Comparison of ENCODE assay signal across 19 cellular contexts in genomic region chr2:218821605-218822211, GRCh38. TPM values are rescaled to one million over a fixed set of nuclear protein-coding genes. Genes with fewer than 3 reads are reported as not detected.
A peak's percentile ranks its signal among the peaks of the same experiment; 100 is the strongest.
DNase-seq lines count a peak whose midpoint lies in the region; ATAC-seq and TF ChIP-seq lines count a peak whose summit lies in the region.
"Had no signal": no experiment of that assay in that cellular context is flagged by ENCODE, and none has a peak within 500 bp of the region (broad histone marks: within the 10 kb centered on the region; RNA-seq: fewer than 3 reads in every experiment).

No MANE protein-coding gene starts in this region.

- no peaks in the 10 kb centered on the region for H3K79me1 ChIP-seq in mesendoderm (ENCODE audit: low read length)

- CTCF ChIA-PET in CD4-positive, alpha-beta T cell (lab: Charles Lee) = no interaction called here

- no peak overlapping the region for H2BK120ac ChIP-seq in mesendoderm (ENCODE audit: low read depth, low read length)

- H3K18ac ChIP-seq in mesendoderm (ENCODE audit: low read length) = no peak overlapping the region

- POLR2A ChIA-PET in CD4-positive, alpha-beta T cell (lab: Charles Lee) = no interaction called here

- H4K5ac ChIP-seq in mesendoderm (ENCODE audit: low read length) = no peak overlapping the region

- no peak overlapping the region for H2AK5ac ChIP-seq in mesendoderm (ENCODE audit: low read length)

- no peak overlapping the region for H2BK5ac ChIP-seq in mesendoderm (ENCODE audit: low read length)

- no peak for TF ChIP-seq CTCF in right atrium auricular region (IDR thresholded peaks at IDR 0.05)
- TF ChIP-seq CTCF in psoas muscle (IDR thresholded peaks at IDR 0.05) = no peak
- TF ChIP-seq CTCF in upper lobe of right lung (IDR thresholded peaks at IDR 0.05) = no peak
- TF ChIP-seq CTCF in CD4-positive, alpha-beta T cell (IDR thresholded peaks at IDR 0.05) = no peak

- no peak overlapping the region for H3K27ac Mint-ChIP-seq in CD4-positive, alpha-beta T cell

- H3K27me3 ChIP-seq in right atrium auricular region (no peaks in the 10 kb centered on the region), mesendoderm (ENCODE audit: insufficient read depth, low read length, poor library complexity) (no peaks in the 10 kb centered on the region), psoas muscle (ENCODE audit: insufficient read depth in 3 of 3, low read length in 2 of 3) (no peaks in the 10 kb centered on the region), upper lobe of right lung (no peaks in the 10 kb centered on the region)
- H3K27me3 ChIP-seq in CD4-positive, alpha-beta T cell (ENCODE audit: control insufficient read depth, insufficient read depth, low read length) = no peaks in the 10 kb centered on the region

- H3K79me2 ChIP-seq in mesendoderm (ENCODE audit: control insufficient read depth, insufficient read depth, low read length) = no peaks in the 10 kb centered on the region

- no peak overlapping the region for H3K56ac ChIP-seq in mesendoderm (ENCODE audit: low read length)

- ATAC-seq in Right ventricle myocardium inferior (no peak), psoas muscle (no peak), upper lobe of right lung (peak; percentile 13), GM18858 (IDR thresholded peaks at IDR 0.05; ENCODE audit: unreplicated experiment) (no peak)
- ATAC-seq in CD4-positive, alpha-beta T cell (ENCODE audit: poor library complexity) = no peak
- ATAC-seq: GM12878, HCT116 had no signal

- no peak overlapping the region for H3K4me2 ChIP-seq in mesendoderm (ENCODE audit: low read length)

- H2BK15ac ChIP-seq in mesendoderm (replicated peaks; ENCODE audit: low read depth) = no peak overlapping the region

- no peak overlapping the region for H3K4ac ChIP-seq in mesendoderm (ENCODE audit: low read depth, low read length)

- no peaks in the 10 kb centered on the region for H3K9me3 ChIP-seq in right atrium auricular region
- no peaks in the 10 kb centered on the region for H3K9me3 ChIP-seq in psoas muscle
- no peaks in the 10 kb centered on the region for H3K9me3 ChIP-seq in upper lobe of right lung
- H3K9me3 ChIP-seq in CD4-positive, alpha-beta T cell (ENCODE audit: control insufficient read depth, low read length) = no peaks in the 10 kb centered on the region
- H3K9me3 ChIP-seq: BLaER1 treated with 17β-estradiol and CSF1 and Interleukin-3, amounts not matched to agents 10 nM and 100 nM had no signal

- no peaks in the 10 kb centered on the region for H3K4me1 ChIP-seq in right atrium auricular region
- H3K4me1 ChIP-seq in mesendoderm (ENCODE audit: control insufficient read depth, low read depth, low read length) = no peaks in the 10 kb centered on the region
- H3K4me1 ChIP-seq in psoas muscle = peaks cover 28% of the 10 kb centered on the region
- H3K4me1 ChIP-seq in upper lobe of right lung = no peaks in the 10 kb centered on the region

- H3K36me3 ChIP-seq in right atrium auricular region (no peaks in the 10 kb centered on the region), mesendoderm (ENCODE audit: control insufficient read depth, insufficient read depth, low read length) (no peaks in the 10 kb centered on the region), psoas muscle (ENCODE audit: insufficient read depth in 1 of 2, low read depth in 1 of 2) (peaks cover 0 to 9% of the 10 kb centered on the region in 2 donors), upper lobe of right lung (peaks cover 8% of the 10 kb centered on the region)
- H3K36me3 ChIP-seq: BLaER1 treated with 17β-estradiol and CSF1 and Interleukin-3, amounts not matched to agents 10 nM and 100 nM had no signal

- H3K27ac ChIP-seq in right atrium auricular region = no peak overlapping the region
- H3K27ac ChIP-seq in mesendoderm (ENCODE audit: low read depth, low read length) = no peak overlapping the region
- H3K27ac ChIP-seq in psoas muscle = peak overlapping the region; percentile 66
- H3K27ac ChIP-seq in upper lobe of right lung = peak overlapping the region; percentile 68
- no peak overlapping the region for H3K27ac ChIP-seq in CD4-positive, alpha-beta T cell (ENCODE audit: low read depth, low read length)
- H3K27ac ChIP-seq: 22Rv1, HL-60 had no signal

- no peaks in the 10 kb centered on the region for H3K4me1 Mint-ChIP-seq in CD4-positive, alpha-beta T cell (ENCODE audit: low read depth)
- H3K4me1 Mint-ChIP-seq: CD4-positive, alpha-beta memory T cell had no signal

- DNase-seq in right atrium auricular region (ENCODE audit: low spot score) (peak; percentile 57), Right ventricle myocardium inferior (ENCODE audit: missing footprints) (no peak), mesendoderm (peak; percentile 13), psoas muscle (no peak), upper lobe of right lung (no peak), hepatic stellate cell (ENCODE audit: low spot score) (no peak)
- DNase-seq in CD4-positive, alpha-beta T cell = no peak
- DNase-seq: AML-193; CD4-positive, alpha-beta memory T cell; DMS79 had no signal

- H3K4me3 Mint-ChIP-seq in CD4-positive, alpha-beta T cell = no peak overlapping the region
- H3K4me3 Mint-ChIP-seq: CD4-positive, alpha-beta memory T cell had no signal

- H3K27me3 Mint-ChIP-seq in CD4-positive, alpha-beta T cell = peaks cover 7% of the 10 kb centered on the region

- H3K4me3 ChIP-seq in right atrium auricular region (no peak overlapping the region), mesendoderm (ENCODE audit: low read length) (no peak overlapping the region), psoas muscle (no peak overlapping the region), upper lobe of right lung (no peak overlapping the region)
- H3K4me3 ChIP-seq: BLaER1 treated with 17β-estradiol and CSF1 and Interleukin-3, amounts not matched to agents 10 nM and 100 nM; GM12878 had no signal

- H3K9ac ChIP-seq in mesendoderm (ENCODE audit: low read length) = no peak overlapping the region

- WGBS in mesendoderm (ENCODE audit: extremely low coverage, insufficient coverage, low lambda C conversion rate) = no CpG with 5 or more reads among the region's 9 CpGs
- WGBS in psoas muscle, 3 donors = 34 to 61% (median 37%) methylated on average over 9 of the region's 9 CpGs

- intact Hi-C loops in Right ventricle myocardium inferior (cut with DNase I) = no loop called here
- intact Hi-C loops in psoas muscle (cut with DNase I) = no loop called here
- intact Hi-C loops in upper lobe of right lung (cut with DNase I) = no loop called here
- intact Hi-C loops in CD4-positive, alpha-beta T cell (cut with DNase I, micrococcal nuclease) = no loop called here

- no peak overlapping the region for H4K8ac ChIP-seq in mesendoderm (ENCODE audit: low read depth, low read length)

- H3K9me3 Mint-ChIP-seq in CD4-positive, alpha-beta T cell = no peaks in the 10 kb centered on the region
- H3K9me3 Mint-ChIP-seq: CD4-positive, alpha-beta memory T cell had no signal

- no peak overlapping the region for H3K23ac ChIP-seq in mesendoderm (ENCODE audit: low read length)

- no peaks in the 10 kb centered on the region for H3K36me3 Mint-ChIP-seq in CD4-positive, alpha-beta T cell (ENCODE audit: low read depth)
- H3K36me3 Mint-ChIP-seq: CD4-positive, alpha-beta memory T cell had no signal

RNA-seq across cellular contexts. Expression of gene PRKAG3, which starts 9.9 kb away (rescaled TPM):
- under 1 TPM in 1 of 2 donors, not detected in 1; 0.19 TPM for total RNA-seq in right atrium auricular region
- total RNA-seq in Right ventricle myocardium inferior = not detected
- polyA plus RNA-seq in mesendoderm (2013, experiment 1 of 2) = not detected
- not detected for polyA plus RNA-seq in mesendoderm (2013, experiment 2 of 2)
- total RNA-seq in psoas muscle = 100 to 1,000 TPM in 1 of 4 donors, 10 to 100 TPM in 3; 22.0 to 187 (median 59.9) TPM
- 10 to 100 TPM in 2 of 3 donors, 1 to 10 TPM in 1; 9.2 to 60.2 (median 58.5) TPM for polyA plus RNA-seq in psoas muscle
- total RNA-seq in upper lobe of right lung = not detected
- total RNA-seq in CD4-positive, alpha-beta T cell = not detected
- total RNA-seq: A673; CD4-positive, alpha-beta memory T cell; G401; H4 had no signal
- polyA plus RNA-seq: CD4-positive, alpha-beta memory T cell had no signal

RNA-seq across cellular contexts. Expression of gene WNT6, which starts 37.9 kb away (rescaled TPM):
- total RNA-seq in right atrium auricular region (1 to 10 TPM; 1.8 to 2.4 TPM), Right ventricle myocardium inferior (2.1 TPM), psoas muscle (1 to 10 TPM in 1 of 4 donors, under 1 TPM in 3; 0.12 to 1.0 (median 0.48) TPM), upper lobe of right lung (not detected)
- polyA plus RNA-seq in mesendoderm (2013, experiment 1 of 2) = 0.03 TPM
- 0.03 TPM for polyA plus RNA-seq in mesendoderm (2013, experiment 2 of 2)
- under 1 TPM; 0.05 to 0.20 (median 0.20) TPM for polyA plus RNA-seq in psoas muscle
- total RNA-seq in CD4-positive, alpha-beta T cell = not detected
- total RNA-seq: A673 had no signal
- polyA plus RNA-seq: CD4-positive, alpha-beta memory T cell had no signal

RNA-seq across cellular contexts. Expression of gene CYP27A1, which starts 39.8 kb away (rescaled TPM):
- total RNA-seq in right atrium auricular region = 10 to 100 TPM; 17.2 to 23.4 TPM
- 12.5 TPM for total RNA-seq in Right ventricle myocardium inferior
- 1.2 TPM for polyA plus RNA-seq in mesendoderm (2013, experiment 1 of 2)
- 1.1 TPM for polyA plus RNA-seq in mesendoderm (2013, experiment 2 of 2)
- total RNA-seq in psoas muscle = 10 to 100 TPM; 23.4 to 48.4 (median 45.9) TPM
- polyA plus RNA-seq in psoas muscle = 10 to 100 TPM in 2 of 3 donors, 1 to 10 TPM in 1; 9.3 to 32.0 (median 18.4) TPM
- total RNA-seq in upper lobe of right lung = 180 TPM
- total RNA-seq in CD4-positive, alpha-beta T cell = under 1 TPM in 1 of 2 experiments, not detected in 1; 0.28 TPM
- total RNA-seq: G401 had no signal

RNA-seq across cellular contexts. Expression of gene WNT10A, which starts 58.9 kb away (rescaled TPM):
- total RNA-seq in right atrium auricular region = 1 to 10 TPM in 1 of 2 donors, under 1 TPM in 1; 0.90 to 1.2 TPM
- not detected for total RNA-seq in Right ventricle myocardium inferior
- not detected for polyA plus RNA-seq in mesendoderm (2013, experiment 1 of 2)
- not detected for polyA plus RNA-seq in mesendoderm (2013, experiment 2 of 2)
- not detected for total RNA-seq in psoas muscle
- under 1 TPM in 2 of 3 donors, not detected in 1; 0.01 to 0.03 TPM for polyA plus RNA-seq in psoas muscle
- total RNA-seq in upper lobe of right lung = 0.90 TPM
- total RNA-seq in CD4-positive, alpha-beta T cell = 1 to 10 TPM; 4.8 to 6.6 TPM
- total RNA-seq: H4 had no signal

Comparison
In these comparisons a context has a peak if more than half of its experiments do, and no peak if none do; other contexts are left out.
1. DNase-seq: peak in right atrium auricular region (single experiment) and mesendoderm (single experiment); none in Right ventricle myocardium inferior (single experiment), psoas muscle (0 of 2), upper lobe of right lung (single experiment), CD4-positive, alpha-beta T cell (0 of 10) and hepatic stellate cell (single experiment).
2. H3K27ac ChIP-seq: peak in psoas muscle (single experiment) and upper lobe of right lung (single experiment); none in right atrium auricular region (0 of 2), mesendoderm (single experiment) and CD4-positive, alpha-beta T cell (single experiment).
3. RNA of gene PRKAG3, which starts 9.9 kb away (total RNA-seq): 22.0 to 187 TPM in psoas muscle; 0.19 TPM in right atrium auricular region, not detected in Right ventricle myocardium inferior (single experiment), not detected in upper lobe of right lung (single experiment) and not detected in CD4-positive, alpha-beta T cell; every median in the first group is over 10 times any median in the second.
4. RNA of gene CYP27A1, which starts 39.8 kb away (total RNA-seq): 180 TPM in upper lobe of right lung (single experiment), 23.4 to 48.4 TPM in psoas muscle, 17.2 to 23.4 TPM in right atrium auricular region and 12.5 TPM in Right ventricle myocardium inferior (single experiment); 0.28 TPM in CD4-positive, alpha-beta T cell; every median in the first group is over 10 times any median in the second.